Comparison of ENCODE assay signal across 1 cellular context in genomic region chr9:97694768-97695167, GRCh38.
TF ChIP-seq lines count a peak whose summit lies in the region.

No MANE protein-coding gene starts in this region.

TF ChIP-seq in HepG2, 621 proteins besides CTCF, POLR2A, EP300 and RAD21:
- TF ChIP-seq ZNF761 (CRISPR knock-in tag; conservative IDR thresholded peaks at IDR 0.05) (no peak), CEBPB (IDR thresholded peaks at IDR 0.05; ENCODE audit: borderline replicate concordance, low read depth, low read length) (peak; percentile 39; the same call in 1 of the 2 replicates)
